In the genomic region with DNA sequence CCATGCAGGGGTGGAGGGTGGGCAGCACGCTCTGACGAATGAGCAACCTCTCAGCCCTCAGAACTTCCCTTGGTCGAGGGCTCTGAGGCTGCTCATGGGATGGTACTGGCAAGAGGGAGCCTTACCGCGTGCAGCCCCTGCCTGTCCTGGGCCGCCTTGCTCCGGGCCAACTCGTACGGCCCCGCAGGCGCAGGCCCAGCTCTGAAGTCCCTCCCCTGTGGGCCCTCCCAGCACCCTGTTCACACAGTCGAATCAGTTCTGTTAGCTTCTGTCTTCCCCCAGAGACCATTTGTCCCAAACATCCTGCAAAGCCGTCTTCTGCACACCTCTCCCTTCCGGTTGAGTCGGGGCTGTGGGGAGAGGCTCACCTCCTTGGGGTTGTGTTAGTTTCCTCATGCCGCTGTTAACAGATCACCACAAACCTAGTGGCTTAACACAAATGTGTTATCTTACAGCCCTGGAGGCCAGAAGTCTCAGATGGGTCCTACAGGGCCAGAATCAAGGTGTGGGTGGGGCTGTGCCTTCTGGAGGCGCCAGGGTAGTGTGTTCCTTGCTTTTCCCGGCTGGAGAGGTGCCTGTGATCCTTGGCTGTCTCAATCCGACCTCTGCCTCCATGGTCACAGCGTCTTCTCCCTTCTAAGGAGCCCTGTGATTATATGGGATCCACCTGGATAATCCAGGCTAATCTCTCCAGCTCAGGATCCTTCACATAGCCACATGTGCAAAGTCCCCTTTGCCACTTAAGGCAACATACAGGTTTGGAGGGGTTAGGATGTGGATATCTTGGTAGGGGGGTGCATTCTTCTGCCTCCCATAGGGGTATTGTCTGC, we compare ENCODE assay signal across 9 cellular contexts. TPM values are rescaled to one million over a fixed set of nuclear protein-coding genes. Genes with fewer than 3 reads are reported as not detected.
DNase-seq lines count a peak whose midpoint lies in the region; ATAC-seq, FAIRE-seq and TF ChIP-seq lines count a peak whose summit lies in the region.
"Had no signal": no experiment of that assay in that cellular context is flagged by ENCODE, and none has a peak within 500 bp of the region (broad histone marks: within the 10 kb centered on the region; RNA-seq: fewer than 3 reads in every experiment).

No MANE protein-coding gene starts in this region.

- DNase-seq in GF-D8 (lab: John Stamatoyannopoulos, UW) = peak; percentile 33
- DNase-seq in HFF-Myc (ENCODE audit: extremely low read depth, low read depth) = no peak
- no peak for DNase-seq in SK-N-MC (ENCODE audit: low read depth, low spot score)
- DNase-seq in K562 (ENCODE audit: extremely low read depth in 1 of 4, low spot score in 3 of 4) = peak; percentile 34 to 61 (median 46)
- DNase-seq in stimulated activated CD8-positive, alpha-beta memory T cell treated with anti-CD3 and anti-CD28 coated beads, Interleukin-7, amount 100 ng/mL, for 24 hours (ENCODE audit: low read depth) = peak; percentile 15
- DNase-seq in NCI-H748 (lab: John Stamatoyannopoulos, UW; ENCODE audit: unreplicated experiment) = no peak
- DNase-seq in RKO (ENCODE audit: low spot score) = no peak

- in situ Hi-C loops in K562 (cut with MboI) = no loop called here

- intact Hi-C loops in K562 (cut with micrococcal nuclease) = no loop called here

- H3K27ac ChIP-seq in SK-N-MC (no peak overlapping the region), K562 (ENCODE audit: extremely low read depth, low read depth, low read length) (0 out of 3 replicates have a peak overlapping the region, but pooled peaks have one; percentile 5), liver (ENCODE audit: low read depth in 1 of 2, low read length in 2 of 2) (peak overlapping the region; percentile 6 to 38)
- H3K27ac ChIP-seq: SJSA1 had no signal

- TF ChIP-seq CTCF in HFF-Myc (IDR thresholded peaks at IDR 0.05; ENCODE audit: low read depth, low read length, missing control alignments) (no peak), K562 (IDR thresholded peaks at IDR 0.05 in 2 of 3, conservative IDR thresholded peaks at IDR 0.05 in 1 of 3; ENCODE audit: insufficient read depth in 2 of 3, low read depth in 1 of 3, low read length in 3 of 3) (no peak), liver (IDR thresholded peaks at IDR 0.05; ENCODE audit: low read depth, low read length, missing input control) (no peak)

- TF ChIP-seq EP300 in K562 (IDR thresholded peaks at IDR 0.05; ENCODE audit: low read length) = no peak

- BruUV-seq in K562 (replicated peaks; lab: Mats Ljungman, UMichigan) = no TSS peak

- TF ChIP-seq POLR2A in K562 (conservative IDR thresholded peaks at IDR 0.05) = no peak

- no peaks in the 10 kb centered on the region for H3K9me3 ChIP-seq in SK-N-MC (ENCODE audit: low read depth, low read length)
- H3K9me3 ChIP-seq in K562 (replicated peaks; ENCODE audit: control insufficient read depth, insufficient read depth, low read depth, low read length) = no peaks in the 10 kb centered on the region
- H3K9me3 ChIP-seq in liver (ENCODE audit: control insufficient read depth in 4 of 4, low read length in 3 of 4) = peaks cover 0 to 3% (median 0%) of the 10 kb centered on the region in 4 donors
- H3K9me3 ChIP-seq: SJSA1 had no signal

- peaks cover 35 to 45% of the 10 kb centered on the region in 2 experiments for H3K4me1 ChIP-seq in K562 (replicated peaks in 1 of 2; ENCODE audit: control insufficient read depth in 2 of 2, insufficient read depth in 2 of 2, low read length in 2 of 2)
- H3K4me1 ChIP-seq in liver (ENCODE audit: control insufficient read depth in 4 of 4, insufficient read depth in 4 of 4, low read length in 3 of 4) = peaks cover 5 to 12% (median 7%) of the 10 kb centered on the region in 4 donors

- no peaks in the 10 kb centered on the region for H3K79me2 ChIP-seq in K562 (ENCODE audit: control insufficient read depth, insufficient read depth, low read length)

- no peaks in the 10 kb centered on the region; the same call in none of the 2 replicates for H4K20me1 ChIP-seq in K562 (replicated peaks; ENCODE audit: control insufficient read depth, insufficient read depth, low read length)

- H3K36me3 ChIP-seq in SK-N-MC (ENCODE audit: insufficient read depth, low read length) (no peaks in the 10 kb centered on the region), K562 (ENCODE audit: control insufficient read depth, insufficient read depth, low read length) (no peaks in the 10 kb centered on the region), liver (ENCODE audit: control insufficient read depth in 4 of 4, insufficient read depth in 3 of 4, low read depth in 1 of 4, low read length in 3 of 4) (no peaks in the 10 kb centered on the region)
- H3K36me3 ChIP-seq: SJSA1 had no signal

- ATAC-seq in K562 = peak; percentile 69

- 9% methylated on average over 19 of the region's 20 CpGs for WGBS in K562 (ENCODE audit: insufficient coverage, low coverage, missing lambda C conversion rate)
- 29% methylated on average over 20 of the region's 20 CpGs for WGBS in liver

- TF ChIP-seq RAD21 in K562 (CRISPR knock-in tag; conservative IDR thresholded peaks at IDR 0.05 in 1 of 2, IDR thresholded peaks at IDR 0.05 in 1 of 2) (no peak), liver (IDR thresholded peaks at IDR 0.05) (no peak)

- H3K9ac ChIP-seq in SK-N-MC (ENCODE audit: insufficient read length) (peak overlapping the region; percentile 75), K562 (ENCODE audit: insufficient read depth in 1 of 2, low read depth in 2 of 2, low read length in 2 of 2) (peak overlapping the region in 1 of 2 experiments; percentile 87; a peak in 2 of 4 replicates), liver (ENCODE audit: low read depth in 1 of 2, low read length in 2 of 2) (no peak overlapping the region)

- peak; percentile 74 for FAIRE-seq in K562 (lab: Jason Lieb, UNC)

- H3K4me2 ChIP-seq in K562 (ENCODE audit: insufficient read depth, low read length) = peak overlapping the region; percentile 64

- CTCF ChIA-PET in K562 (lab: Yijun Ruan, JAX; ENCODE audit: low intra/inter-chr PET ratio) = no interaction called here

- H3K27me3 ChIP-seq in K562 (ENCODE audit: control insufficient read depth in 2 of 2, insufficient read depth in 2 of 2, low read length in 2 of 2) (peaks cover 14 to 30% of the 10 kb centered on the region in 2 experiments; a peak in 4 of 5 replicates), liver (ENCODE audit: control insufficient read depth in 4 of 4, insufficient read depth in 4 of 4, low read length in 3 of 4) (peaks cover 0 to 3% (median 1%) of the 10 kb centered on the region in 4 donors)

- peak overlapping the region; percentile 28 for H3K4me3 ChIP-seq in HFF-Myc (replicated peaks; ENCODE audit: low read depth, low read length)
- peak overlapping the region; percentile 77 for H3K4me3 ChIP-seq in SK-N-MC
- no peak overlapping the region for H3K4me3 ChIP-seq in K562
- peak overlapping the region in 1 of 3 donors; percentile 63 for H3K4me3 ChIP-seq in liver (ENCODE audit: low read depth in 1 of 3, low read length in 3 of 3)
- H3K4me3 ChIP-seq: SJSA1 had no signal

- POLR2A ChIA-PET in K562 (lab: Yijun Ruan, JAX) = interaction anchor here (0.9 to 1.0 kb wide), 2 partner anchors 8 to 9 kb away, joined by 3 read pairs; no protein-coding TSS in a partner anchor

- peak overlapping the region; percentile 89 for H2AFZ ChIP-seq in K562 (ENCODE audit: low read depth, low read length)

- peaks cover 5% of the 10 kb centered on the region for H3K9me1 ChIP-seq in K562 (ENCODE audit: control insufficient read depth, insufficient read depth, low read length)

TF ChIP-seq in liver, 16 proteins besides CTCF, POLR2A, EP300 and RAD21 (continues in another document):
- TF ChIP-seq GABPA (IDR thresholded peaks at IDR 0.05 in 1 of 2, conservative IDR thresholded peaks at IDR 0.05 in 1 of 2) (no peak), YY1 (IDR thresholded peaks at IDR 0.05) (no peak)

RNA-seq across cellular contexts. Expression of a gene that starts 0.9 kb away (rescaled TPM):
- total RNA-seq in K562 (2011; cell fraction: chromatin; rRNA removed; ENCODE audit: low replicate concordance) = 0.93 and 3.1 TPM in 2 replicates
- 0.92 and 1.3 TPM in 2 replicates for total RNA-seq in K562 (2011; cell fraction: nucleolus; rRNA removed)
- total RNA-seq in K562 (2011; cell fraction: nucleoplasm; rRNA removed) = 1.0 and 1.2 TPM in 2 replicates
- total RNA-seq in K562 (2014; rRNA removed) = 0.50 and 1.4 TPM in 2 replicates
- total RNA-seq in K562 (2014; rRNA removed; fragmentation: Illumina TruSeq; extraction: Trizol) = 0.61 and 0.91 TPM in 2 replicates
- 1.0 and 1.6 TPM in 2 replicates for total RNA-seq in K562 (2015; rRNA removed; fragmentation: Illumina TruSeq; extraction: Trizol)
- 0.87 and 1.4 TPM in 2 replicates for total RNA-seq in K562 (2021)
- 0.25 and 4.6 TPM in 2 replicates for polyA plus RNA-seq in K562 (2011; rRNA removed)
- 0.55 and 3.7 TPM in 2 replicates for polyA plus RNA-seq in K562 (2011; cell fraction: cytosol; rRNA removed)
- polyA plus RNA-seq in K562 (2011; cell fraction: nucleus; rRNA removed) = 0.54 and 2.5 TPM in 2 replicates
- polyA plus RNA-seq in K562 (2012) = 2.4 and 6.2 TPM in 2 replicates
- polyA plus RNA-seq in K562 (2014; fragmentation: Illumina TruSeq; extraction: Trizol) = 1.4 and 1.8 TPM in 2 replicates
- under 1 TPM; 0.21 to 0.24 TPM for polyA plus RNA-seq in K562 (2014; fragmentation: Nextera tagmentation; extraction: Ambion mirVana)
- polyA plus RNA-seq in K562 (2014; rRNA removed) = 0.74 and 0.90 TPM in 2 replicates
- polyA minus RNA-seq in K562 (2011; rRNA and poly(A)+ RNA removed) = 0.42 and 2.5 TPM in 2 replicates
- 1.2 TPM in 1 of 2 replicates, not detected in the other for polyA minus RNA-seq in K562 (2011; cell fraction: cytosol; rRNA and poly(A)+ RNA removed)
- 0.27 and 0.89 TPM in 2 replicates for polyA minus RNA-seq in K562 (2011; cell fraction: nucleus; rRNA and poly(A)+ RNA removed)
- 1 to 10 TPM; 2.6 to 5.4 TPM for total RNA-seq in liver
- polyA plus RNA-seq in liver = 1 to 10 TPM; 1.8 to 2.3 TPM
- total RNA-seq: SJSA1 had no signal

RNA-seq across cellular contexts. Expression of a gene that starts 52.9 kb away (rescaled TPM):
- 91.4 and 203 TPM in 2 replicates for total RNA-seq in K562 (2011; cell fraction: chromatin; rRNA removed; ENCODE audit: low replicate concordance)
- total RNA-seq in K562 (2011; cell fraction: nucleolus; rRNA removed) = 57.5 and 69.1 TPM in 2 replicates
- 128 and 212 TPM in 2 replicates for total RNA-seq in K562 (2011; cell fraction: nucleoplasm; rRNA removed)
- total RNA-seq in K562 (2014; rRNA removed) = 153 and 181 TPM in 2 replicates
- total RNA-seq in K562 (2014; rRNA removed; fragmentation: Illumina TruSeq; extraction: Trizol) = 203 and 241 TPM in 2 replicates
- 182 and 195 TPM in 2 replicates for total RNA-seq in K562 (2015; rRNA removed; fragmentation: Illumina TruSeq; extraction: Trizol)
- total RNA-seq in K562 (2021) = 178 and 197 TPM in 2 replicates
- polyA plus RNA-seq in K562 (2011; rRNA removed) = 223 and 280 TPM in 2 replicates
- 55.3 and 113 TPM in 2 replicates for polyA plus RNA-seq in K562 (2011; cell fraction: cytosol; rRNA removed)
- 73.0 and 117 TPM in 2 replicates for polyA plus RNA-seq in K562 (2011; cell fraction: nucleus; rRNA removed)
- 169 and 223 TPM in 2 replicates for polyA plus RNA-seq in K562 (2012)
- 247 and 286 TPM in 2 replicates for polyA plus RNA-seq in K562 (2014; fragmentation: Illumina TruSeq; extraction: Trizol)
- 10 to 100 TPM; 67.4 to 76.3 TPM for polyA plus RNA-seq in K562 (2014; fragmentation: Nextera tagmentation; extraction: Ambion mirVana)
- 184 and 189 TPM in 2 replicates for polyA plus RNA-seq in K562 (2014; rRNA removed)
- polyA minus RNA-seq in K562 (2011; rRNA and poly(A)+ RNA removed) = 168 and 213 TPM in 2 replicates
- 76.7 and 92.6 TPM in 2 replicates for polyA minus RNA-seq in K562 (2011; cell fraction: cytosol; rRNA and poly(A)+ RNA removed)
- polyA minus RNA-seq in K562 (2011; cell fraction: nucleus; rRNA and poly(A)+ RNA removed) = 44.8 and 82.3 TPM in 2 replicates
- total RNA-seq in liver = 10 to 100 TPM; 49.2 to 73.2 TPM
- polyA plus RNA-seq in liver = 10 to 100 TPM; 22.1 to 22.8 TPM

Comparison
In these comparisons a context has a peak if more than half of its experiments do, and no peak if none do; other contexts are left out.
1. DNase-seq: peak in GF-D8 (single experiment), K562 (4 of 4) and stimulated activated CD8-positive, alpha-beta memory T cell treated with anti-CD3 and anti-CD28 coated beads, Interleukin-7, amount 100 ng/mL, for 24 hours (single experiment); none in HFF-Myc (single experiment), SK-N-MC (single experiment), NCI-H748 (single experiment) and RKO (single experiment).